In genomic region chr2:138649571-138649970, GRCh38 we compare ENCODE assay signal across 17 cellular contexts.
A peak's percentile ranks its signal among the peaks of the same experiment; 100 is the strongest.
DNase-seq lines count a peak whose midpoint lies in the region; ATAC-seq and TF ChIP-seq lines count a peak whose summit lies in the region.
"Had no signal": no experiment of that assay in that cellular context is flagged by ENCODE, and none has a peak within 500 bp of the region (broad histone marks: within the 10 kb centered on the region; RNA-seq: fewer than 3 reads in every experiment).

No MANE protein-coding gene starts in this region.

- no peaks in the 10 kb centered on the region for H3K4me1 ChIP-seq in foreskin keratinocyte

- no peak overlapping the region for H3K4me3 ChIP-seq in foreskin fibroblast (ENCODE audit: low read depth in 1 of 2, low read length in 2 of 2)
- H3K4me3 ChIP-seq: K562 had no signal

- no peak overlapping the region for H3K27ac ChIP-seq in foreskin keratinocyte
- H3K27ac ChIP-seq: HL-60 had no signal

- ATAC-seq in foreskin keratinocyte (peak; percentile 49), esophagus mucosa (no peak), GM18868 (IDR thresholded peaks at IDR 0.05; ENCODE audit: unreplicated experiment) (no peak)
- ATAC-seq: CD8-positive, alpha-beta T cell; K562 had no signal

- no peaks in the 10 kb centered on the region for H3K27me3 ChIP-seq in foreskin keratinocyte

- TF ChIP-seq CTCF in foreskin keratinocyte (conservative IDR thresholded peaks at IDR 0.05) (no peak), foreskin fibroblast (IDR thresholded peaks at IDR 0.05; ENCODE audit: low read depth, low read length) (no peak)

- peak; percentile 14 for DNase-seq in ELF-1 (ENCODE audit: low read depth, low spot score)
- peak; percentile 39 for DNase-seq in HT1080 (ENCODE audit: low read depth)
- DNase-seq in astrocyte of the hippocampus (ENCODE audit: low read depth, low spot score), result peak; percentile 21
- DNase-seq in foreskin keratinocyte, result peak in 1 of 2 donors; percentile 22
- DNase-seq in activated naive CD4-positive, alpha-beta T cell (lab: John Stamatoyannopoulos, UW), result no peak
- DNase-seq in foreskin fibroblast, result no peak
- DNase-seq: CD8-positive, alpha-beta T cell; COR-L47; DMS153; DMS79 treated with DMSO at 0.1 percent for 48 hours; GF-D8; HCEC 1CT; HFFc6 had no signal

Comparison
In these comparisons a context has a peak if more than half of its experiments do, and no peak if none do; other contexts are left out.
1. DNase-seq: peak in ELF-1 (single experiment), HT1080 (single experiment) and astrocyte of the hippocampus (single experiment); none in activated naive CD4-positive, alpha-beta T cell (0 of 4) and foreskin fibroblast (0 of 2).